Comparison of ENCODE assay signal across 10 cellular contexts in genomic region chr5:135246923-135247795, GRCh38.
DNase-seq lines count a peak whose midpoint lies in the region; ATAC-seq, FAIRE-seq and TF ChIP-seq lines count a peak whose summit lies in the region.
"Had no signal": no experiment of that assay in that cellular context is flagged by ENCODE, and none has a peak within 500 bp of the region (broad histone marks: within the 10 kb centered on the region; RNA-seq: fewer than 3 reads in every experiment).

No MANE protein-coding gene starts in this region.

- H3K27ac Mint-ChIP-seq in Calu3 (ENCODE audit: unreplicated experiment): no peak overlapping the region
- no peak overlapping the region for H3K27ac Mint-ChIP-seq in stimulated activated naive B cell treated with anti-CD40 and anti-IgM and Interleukin-4, amounts not matched to agents 10 μg/mL and 1 μg/mL and 100 μg/mL, for 72 hours

- CTCF ChIA-PET in Calu3 (lab: Charles Lee) (interaction anchor here (0.5 to 1.7 kb wide), 6 partner anchors 10 to 179 kb away, joined by 3 to 7 read pairs (median 4); no protein-coding TSS in a partner anchor), K562 (lab: Yijun Ruan, JAX; ENCODE audit: low intra/inter-chr PET ratio) (interaction anchor here (0.6 kb wide), 1 partner anchor 81 kb away, joined by 3 read pairs; no protein-coding TSS in a partner anchor)

- H3K4me1 Mint-ChIP-seq in Calu3 (ENCODE audit: low read depth, unreplicated experiment): peaks cover 23% of the 10 kb centered on the region
- H3K4me1 Mint-ChIP-seq in stimulated activated naive B cell treated with anti-CD40 and anti-IgM and Interleukin-4, amounts not matched to agents 10 μg/mL and 1 μg/mL and 100 μg/mL, for 72 hours: no peaks in the 10 kb centered on the region
- H3K4me1 Mint-ChIP-seq: central memory CD8-positive, alpha-beta T cell had no signal

- no peaks in the 10 kb centered on the region for H3K79me2 ChIP-seq in K562 (ENCODE audit: control insufficient read depth, insufficient read depth, low read length)

- H3K4me3 Mint-ChIP-seq in Calu3 (ENCODE audit: low read depth, unreplicated experiment): peak overlapping the region; percentile 27
- no peak overlapping the region for H3K4me3 Mint-ChIP-seq in stimulated activated naive B cell treated with anti-CD40 and anti-IgM and Interleukin-4, amounts not matched to agents 10 μg/mL and 1 μg/mL and 100 μg/mL, for 72 hours
- H3K4me3 Mint-ChIP-seq: central memory CD8-positive, alpha-beta T cell had no signal

- H3K27ac ChIP-seq in K562 (ENCODE audit: extremely low read depth, low read depth, low read length): peak overlapping the region; percentile 37; the same call in 1 of the 3 replicates
- H3K27ac ChIP-seq: HL-60 had no signal

- BruUV-seq in Calu3 (replicated peaks; lab: Mats Ljungman, UMichigan) (no TSS peak), K562 (replicated peaks; lab: Mats Ljungman, UMichigan) (no TSS peak)

- intact Hi-C loops in Calu3 (cut with micrococcal nuclease; ENCODE audit: unreplicated experiment) (loop anchor here (5.0 kb wide), 1 partner anchor 80 kb away; no protein-coding TSS in a partner anchor), K562 (cut with micrococcal nuclease) (no loop called here)

- ATAC-seq in K562 (peak; percentile 62), GM21619 (IDR thresholded peaks at IDR 0.05; ENCODE audit: unreplicated experiment) (no peak)
- ATAC-seq in stimulated activated naive B cell treated with anti-CD40 and anti-IgM and Interleukin-4, amounts not matched to agents 10 μg/mL and 1 μg/mL and 100 μg/mL, for 72 hours (replicated peaks): no peak

- POLR2A ChIA-PET in K562 (lab: Yijun Ruan, JAX): interaction anchor here (0.6 to 2.5 kb wide), 7 partner anchors 11 to 491 kb away, joined by 3 to 8 read pairs (median 3); no protein-coding TSS in a partner anchor

- H3K4me1 ChIP-seq in K562 (replicated peaks in 1 of 2; ENCODE audit: control insufficient read depth in 2 of 2, insufficient read depth in 2 of 2, low read length in 2 of 2): peaks cover 40 to 42% of the 10 kb centered on the region in 2 experiments

- in situ Hi-C loops in K562 (cut with MboI): no loop called here

- TF ChIP-seq CTCF in Calu3 (IDR thresholded peaks at IDR 0.05; ENCODE audit: unreplicated experiment) (no peak), K562 (IDR thresholded peaks at IDR 0.05 in 2 of 3, conservative IDR thresholded peaks at IDR 0.05 in 1 of 3; ENCODE audit: insufficient read depth in 2 of 3, low read depth in 1 of 3, low read length in 3 of 3) (no peak)

- H3K36me3 Mint-ChIP-seq in Calu3 (ENCODE audit: insufficient read depth, unreplicated experiment): no peaks in the 10 kb centered on the region
- H3K36me3 Mint-ChIP-seq in stimulated activated naive B cell treated with anti-CD40 and anti-IgM and Interleukin-4, amounts not matched to agents 10 μg/mL and 1 μg/mL and 100 μg/mL, for 72 hours: no peaks in the 10 kb centered on the region

- TF ChIP-seq RAD21 in K562 (CRISPR knock-in tag; conservative IDR thresholded peaks at IDR 0.05 in 1 of 2, IDR thresholded peaks at IDR 0.05 in 1 of 2): no peak

- no peaks in the 10 kb centered on the region for H3K9me3 Mint-ChIP-seq in Calu3 (ENCODE audit: low read depth, unreplicated experiment)
- no peaks in the 10 kb centered on the region for H3K9me3 Mint-ChIP-seq in stimulated activated naive B cell treated with anti-CD40 and anti-IgM and Interleukin-4, amounts not matched to agents 10 μg/mL and 1 μg/mL and 100 μg/mL, for 72 hours

- H3K27me3 Mint-ChIP-seq in Calu3 (ENCODE audit: unreplicated experiment): no peaks in the 10 kb centered on the region
- no peaks in the 10 kb centered on the region for H3K27me3 Mint-ChIP-seq in stimulated activated naive B cell treated with anti-CD40 and anti-IgM and Interleukin-4, amounts not matched to agents 10 μg/mL and 1 μg/mL and 100 μg/mL, for 72 hours
- H3K27me3 Mint-ChIP-seq: central memory CD8-positive, alpha-beta T cell had no signal

- 24% methylated on average over 28 of the region's 28 CpGs for WGBS in K562 (ENCODE audit: insufficient coverage, low coverage, missing lambda C conversion rate)

- peak; percentile 68; the same call in 1 of the 2 replicates for TF ChIP-seq EP300 in K562 (IDR thresholded peaks at IDR 0.05; ENCODE audit: low read length)

- peaks cover 2% of the 10 kb centered on the region; the same call in 1 of the 2 replicates for H3K9me3 ChIP-seq in K562 (replicated peaks; ENCODE audit: control insufficient read depth, insufficient read depth, low read depth, low read length)

- H4K20me1 ChIP-seq in K562 (replicated peaks; ENCODE audit: control insufficient read depth, insufficient read depth, low read length): peaks cover 19% of the 10 kb centered on the region

- peak; percentile 90 for FAIRE-seq in K562 (lab: Jason Lieb, UNC)

- H3K36me3 ChIP-seq in K562 (ENCODE audit: control insufficient read depth, insufficient read depth, low read length): no peaks in the 10 kb centered on the region

- peak; percentile 45 for DNase-seq in Calu3
- peak; percentile 43 for DNase-seq in MV-4-11 (lab: John Stamatoyannopoulos, UW)
- DNase-seq in K562 (ENCODE audit: extremely low read depth in 1 of 4, low spot score in 3 of 4): peak; percentile 59 to 76 (median 65)
- DNase-seq in mesenteric fat pad (ENCODE audit: low spot score): peak; percentile 83
- DNase-seq in stimulated activated naive B cell treated with anti-CD40 and anti-IgM and Interleukin-4, amounts not matched to agents 10 μg/mL and 1 μg/mL and 100 μg/mL, for 72 hours: no peak
- no peak for DNase-seq in epidermal melanocyte (ENCODE audit: insufficient read length, low spot score)
- DNase-seq in COR-L47 (lab: John Stamatoyannopoulos, UW): no peak

- H3K9ac ChIP-seq in K562 (ENCODE audit: insufficient read depth in 1 of 2, low read depth in 2 of 2, low read length in 2 of 2): peak overlapping the region in 1 of 2 experiments; percentile 48; a peak in 1 of 4 replicates

- TF ChIP-seq POLR2A in K562 (conservative IDR thresholded peaks at IDR 0.05): no peak

- H3K9me1 ChIP-seq in K562 (ENCODE audit: control insufficient read depth, insufficient read depth, low read length): no peaks in the 10 kb centered on the region

- peak overlapping the region; percentile 30 for H3K4me2 ChIP-seq in K562 (ENCODE audit: insufficient read depth, low read length)

- H3K27me3 ChIP-seq in K562 (ENCODE audit: control insufficient read depth in 2 of 2, insufficient read depth in 2 of 2, low read length in 2 of 2): no peaks in the 10 kb centered on the region

- no peak overlapping the region for H3K4me3 ChIP-seq in K562

- H2AFZ ChIP-seq in K562 (ENCODE audit: low read depth, low read length): no peak overlapping the region

TF ChIP-seq in K562, 482 proteins besides CTCF, POLR2A, EP300 and RAD21 (continues in another document):
- no peak for TF ChIP-seq GTF2F1 (IDR thresholded peaks at IDR 0.05; ENCODE audit: low read depth, low read length)
- TF ChIP-seq ATF3 (IDR thresholded peaks at IDR 0.05): peak; percentile 96
- no peak; the same call in 1 of the 2 replicates for TF ChIP-seq ATF3 (CRISPR knock-in tag; conservative IDR thresholded peaks at IDR 0.05)
- TF ChIP-seq PML (IDR thresholded peaks at IDR 0.05; ENCODE audit: low read length): 0 out of 2 replicates have a peak, but pooled peaks have one; percentile 24
- no peak for TF ChIP-seq CC2D1A (IDR thresholded peaks at IDR 0.05)
- TF ChIP-seq KLF6 (CRISPR knock-in tag; IDR thresholded peaks at IDR 0.05; ENCODE audit: borderline replicate concordance): no peak
- no peak for TF ChIP-seq TSC22D4 (tag; IDR thresholded peaks at IDR 0.05)
- peak; percentile 21; the same call in 1 of the 2 replicates for TF ChIP-seq EGR1 (conservative IDR thresholded peaks at IDR 0.05)
- peak; percentile 64 for TF ChIP-seq ARID3A (IDR thresholded peaks at IDR 0.05; ENCODE audit: borderline replicate concordance, low read depth, low read length)
- TF ChIP-seq MAZ (CRISPR knock-in tag; conservative IDR thresholded peaks at IDR 0.05 in 1 of 2, IDR thresholded peaks at IDR 0.05 in 1 of 2): 0 out of 4 replicates have a peak, but pooled peaks of 1 of the 2 experiments have one; percentile 7
- TF ChIP-seq STAT5A (IDR thresholded peaks at IDR 0.05; ENCODE audit: borderline replicate concordance, low read length): peak; percentile 38; the same call in 1 of the 2 replicates
- no peak for TF ChIP-seq NFIX (CRISPR knock-in tag; IDR thresholded peaks at IDR 0.05; ENCODE audit: low read depth)
- TF ChIP-seq RBBP5 (IDR thresholded peaks at IDR 0.05; ENCODE audit: borderline replicate concordance, insufficient read depth, low read length, poor library complexity, severe bottlenecking): no peak
- TF ChIP-seq C11orf30 (IDR thresholded peaks at IDR 0.05; ENCODE audit: low read depth): peak; percentile 78

Comparison
In these comparisons a context has a peak if more than half of its experiments do, and no peak if none do; other contexts are left out.
1. DNase-seq: peak in Calu3 (single experiment), MV-4-11 (single experiment), K562 (4 of 4) and mesenteric fat pad (single experiment); none in stimulated activated naive B cell treated with anti-CD40 and anti-IgM and Interleukin-4, amounts not matched to agents 10 μg/mL and 1 μg/mL and 100 μg/mL, for 72 hours (single experiment), epidermal melanocyte (single experiment) and COR-L47 (single experiment).